Comparison of ENCODE assay signal across 8 cellular contexts in the genomic region with DNA sequence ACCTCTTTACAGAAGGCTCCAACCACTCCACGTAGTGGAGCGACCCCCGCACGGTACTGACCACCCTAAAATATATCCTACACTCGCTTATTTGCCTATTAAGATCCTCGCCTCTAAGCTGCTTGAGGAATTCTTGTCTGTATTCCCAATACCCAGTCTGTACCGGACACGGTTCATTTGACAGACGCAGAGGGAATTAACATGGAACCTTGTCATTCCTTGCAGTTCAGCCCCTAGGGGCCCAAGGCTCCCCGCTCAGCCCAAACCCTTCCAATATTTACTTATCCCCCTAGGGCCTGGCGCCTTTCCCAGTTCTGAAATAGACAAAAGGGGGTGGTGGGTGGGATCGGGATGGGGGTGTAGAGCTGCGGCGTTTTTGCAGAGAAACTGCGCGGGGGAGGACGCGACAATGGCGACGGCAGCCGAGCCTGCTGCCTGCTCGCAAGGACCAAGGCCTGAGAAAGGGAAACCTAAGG. TPM values are rescaled to one million over a fixed set of nuclear protein-coding genes. Genes with fewer than 3 reads are reported as not detected.
A peak's percentile ranks its signal among the peaks of the same experiment; 100 is the strongest.
DNase-seq lines count a peak whose midpoint lies in the region; ATAC-seq, FAIRE-seq and TF ChIP-seq lines count a peak whose summit lies in the region.

No MANE protein-coding gene starts in this region.

- no peak for FAIRE-seq in RCC 7860 (lab: Jason Lieb, UNC)
- no peak for FAIRE-seq in GM12892 (lab: Jason Lieb, UNC)

- no peaks in the 10 kb centered on the region for H3K27me3 Mint-ChIP-seq in natural killer cell (ENCODE audit: low read depth in 2 of 2)

- DNase-seq in NCI-H82 (lab: John Stamatoyannopoulos, UW) (peak; percentile 66), NCI-H82 treated with DMSO at 0.1 percent for 48 hours (lab: John Stamatoyannopoulos, UW; ENCODE audit: unreplicated experiment) (no peak), RCC 7860 (ENCODE audit: low spot score) (peak; percentile 15), epithelial cell of prostate (ENCODE audit: low read depth, low spot score) (no peak), natural killer cell (no peak), GM12892 (ENCODE audit: insufficient read length) (no peak)
- no peak for DNase-seq in central memory CD4-positive, alpha-beta T cell

- TF ChIP-seq CTCF in natural killer cell (IDR thresholded peaks at IDR 0.05): no peak

- no peaks in the 10 kb centered on the region for H3K36me3 Mint-ChIP-seq in natural killer cell

- H3K4me3 Mint-ChIP-seq in natural killer cell: peak overlapping the region; percentile 95

- intact Hi-C loops in natural killer cell (cut with micrococcal nuclease): no loop called here

- peak overlapping the region; percentile 91 to 98 for H3K27ac Mint-ChIP-seq in natural killer cell

- ATAC-seq in natural killer cell (no peak), GM19023 (IDR thresholded peaks at IDR 0.05; ENCODE audit: unreplicated experiment) (no peak)

- H3K27ac ChIP-seq in epithelial cell of prostate: peak overlapping the region; percentile 63

- no peaks in the 10 kb centered on the region for H3K9me3 Mint-ChIP-seq in natural killer cell

- peaks cover 42 to 46% of the 10 kb centered on the region in 2 donors for H3K4me1 Mint-ChIP-seq in natural killer cell

- no peak for TF ChIP-seq POLR2A in GM12892 (IDR thresholded peaks at IDR 0.05; ENCODE audit: low read depth, low read length)

RNA-seq across cellular contexts. Expression of a gene that starts 0.6 kb away (rescaled TPM):
- total RNA-seq in natural killer cell: 100 to 1,000 TPM; 144 to 174 (median 173) TPM
- 33.2 TPM for polyA plus RNA-seq in GM12892 (2012; ENCODE audit: missing spikeins)

RNA-seq across cellular contexts. Expression of a gene that starts 31.6 kb away (rescaled TPM):
- total RNA-seq in natural killer cell: 10 to 100 TPM; 24.3 to 29.3 (median 24.4) TPM
- polyA plus RNA-seq in GM12892 (2012; ENCODE audit: missing spikeins): 3.3 TPM

RNA-seq across cellular contexts. Expression of a gene that starts 38.6 kb away (rescaled TPM):
- total RNA-seq in natural killer cell: 10 to 100 TPM; 65.3 to 87.6 (median 76.9) TPM
- 12.6 TPM for polyA plus RNA-seq in GM12892 (2012; ENCODE audit: missing spikeins)

RNA-seq across cellular contexts. Expression of a gene that starts 46.2 kb away (rescaled TPM):
- 100 to 1,000 TPM; 217 to 283 (median 224) TPM for total RNA-seq in natural killer cell
- 21.3 TPM for polyA plus RNA-seq in GM12892 (2012; ENCODE audit: missing spikeins)

Comparison
In these comparisons a context has a peak if more than half of its experiments do, and no peak if none do; other contexts are left out.
1. DNase-seq: peak in NCI-H82 (single experiment) and RCC 7860 (single experiment); none in NCI-H82 treated with DMSO at 0.1 percent for 48 hours (single experiment), epithelial cell of prostate (single experiment), natural killer cell (single experiment), central memory CD4-positive, alpha-beta T cell (single experiment) and GM12892 (single experiment).